Comparison of ENCODE assay signal across 8 cellular contexts in the genomic region with DNA sequence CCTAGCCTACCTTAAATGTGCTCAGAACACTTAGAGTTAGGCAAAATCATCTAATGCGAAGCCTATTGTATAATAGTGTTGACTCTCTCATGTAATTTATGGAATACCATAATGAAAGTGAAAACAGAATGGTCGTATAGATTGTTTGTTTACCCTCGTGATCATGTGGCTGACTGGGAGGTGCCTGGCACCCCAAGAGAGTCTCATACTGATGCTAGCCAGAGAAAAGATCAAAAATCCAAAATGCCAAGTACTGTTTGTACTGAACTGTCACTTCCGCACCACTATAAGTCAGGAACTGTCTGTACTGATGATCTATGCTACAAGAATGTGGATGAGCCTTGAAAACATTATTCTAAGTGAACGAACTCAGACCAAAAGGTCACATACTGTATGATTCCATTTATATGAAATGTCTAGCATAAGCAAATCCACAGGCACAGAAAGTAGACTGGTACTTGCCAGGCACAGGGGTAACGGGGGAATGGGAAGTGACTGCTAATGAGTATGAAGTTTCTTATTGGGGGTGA. TPM values are rescaled to one million over a fixed set of nuclear protein-coding genes. Genes with fewer than 3 reads are reported as not detected.
DNase-seq lines count a peak whose midpoint lies in the region; ATAC-seq and TF ChIP-seq lines count a peak whose summit lies in the region.

No MANE protein-coding gene starts in this region.

- no peak for ATAC-seq in GM21447 (IDR thresholded peaks at IDR 0.05; ENCODE audit: unreplicated experiment)
- ATAC-seq in HG03520 (IDR thresholded peaks at IDR 0.05; ENCODE audit: unreplicated experiment): no peak

- 15% methylated on average over 6 of the region's 6 CpGs for WGBS in tibial nerve, 2 donors

- H3K4me1 ChIP-seq in tibial nerve (peaks cover 0 to 92% (median 49%) of the 10 kb centered on the region in 4 donors), Karpas-422 (ENCODE audit: low read length) (peaks cover 30% of the 10 kb centered on the region)

- no peaks in the 10 kb centered on the region for H3K9me2 ChIP-seq in Karpas-422 (replicated peaks; ENCODE audit: insufficient read depth, low read length)

- peaks cover 96% of the 10 kb centered on the region for H3K79me2 ChIP-seq in Karpas-422 (ENCODE audit: low read length)

- DNase-seq in CD1c-positive myeloid dendritic cell (ENCODE audit: extremely low spot score) (peak; percentile 3), NCI-H1436 treated with DMSO at 0.1 percent for 48 hours (lab: John Stamatoyannopoulos, UW) (peak; percentile 26), choroid plexus epithelial cell (ENCODE audit: low read depth) (peak; percentile 99), lung microvascular endothelial cell (ENCODE audit: low read depth in 2 of 2) (peak; percentile 89 to 97), tibial nerve (ENCODE audit: low spot score in 2 of 2) (no peak), Karpas-422 (no peak)

- TF ChIP-seq EP300 in tibial nerve (IDR thresholded peaks at IDR 0.05): peak; percentile 99

- H3K27ac ChIP-seq in tibial nerve (peak overlapping the region; percentile 72 to 94 (median 83)), Karpas-422 (ENCODE audit: low read length) (no peak overlapping the region)

- H4K20me1 ChIP-seq in Karpas-422 (ENCODE audit: insufficient read depth, low read depth, low read length): peaks cover 50% of the 10 kb centered on the region

- no peak overlapping the region for H3K9ac ChIP-seq in Karpas-422 (ENCODE audit: low read length)

- peaks cover 0 to 6% (median 0%) of the 10 kb centered on the region in 3 donors for H3K36me3 ChIP-seq in tibial nerve
- peaks cover 55% of the 10 kb centered on the region; the same call in 1 of the 2 replicates for H3K36me3 ChIP-seq in Karpas-422 (ENCODE audit: insufficient read depth, low read length)

- H3K27me3 ChIP-seq in tibial nerve (no peaks in the 10 kb centered on the region), Karpas-422 (ENCODE audit: low read length) (no peaks in the 10 kb centered on the region)

- TF ChIP-seq CTCF in choroid plexus epithelial cell (conservative IDR thresholded peaks at IDR 0.05; ENCODE audit: low read depth, low read length) (no peak), tibial nerve (IDR thresholded peaks at IDR 0.05) (peak in 1 of 5 experiments; percentile 7)

- H3K4me3 ChIP-seq in choroid plexus epithelial cell (ENCODE audit: low read depth, low read length): no peak overlapping the region
- H3K4me3 ChIP-seq in tibial nerve: peak overlapping the region in 2 of 4 donors; percentile 16 to 18
- H3K4me3 ChIP-seq in Karpas-422 (ENCODE audit: low read length): no peak overlapping the region

- TF ChIP-seq POLR2A in tibial nerve (IDR thresholded peaks at IDR 0.05): no peak

- no peaks in the 10 kb centered on the region for H3K9me3 ChIP-seq in tibial nerve
- no peaks in the 10 kb centered on the region for H3K9me3 ChIP-seq in Karpas-422 (ENCODE audit: low read length)

- no peak overlapping the region for H3K4me2 ChIP-seq in Karpas-422 (ENCODE audit: low read depth, low read length, poor library complexity, severe bottlenecking)

- H2AFZ ChIP-seq in Karpas-422 (ENCODE audit: low read length): no peak overlapping the region

RNA-seq across cellular contexts. Expression of gene ZMYND8, which starts 22.4 kb away (rescaled TPM):
- total RNA-seq in lung microvascular endothelial cell (34.2 and 74.8 TPM in 2 replicates), tibial nerve (10 to 100 TPM; 45.3 to 69.9 (median 49.8) TPM)
- total RNA-seq in Karpas-422 (2014; rRNA removed; shearing (Covaris generic); ENCODE audit: low replicate concordance): 33.0 and 44.1 TPM in 2 replicates

Comparison
In these comparisons a context has a peak if more than half of its experiments do, and no peak if none do; other contexts are left out.
1. DNase-seq: peak in CD1c-positive myeloid dendritic cell (single experiment), NCI-H1436 treated with DMSO at 0.1 percent for 48 hours (single experiment), choroid plexus epithelial cell (single experiment) and lung microvascular endothelial cell (2 of 2); none in tibial nerve (0 of 2) and Karpas-422 (single experiment).